1 cellular context compared by ENCODE assay signal in the genomic region with DNA sequence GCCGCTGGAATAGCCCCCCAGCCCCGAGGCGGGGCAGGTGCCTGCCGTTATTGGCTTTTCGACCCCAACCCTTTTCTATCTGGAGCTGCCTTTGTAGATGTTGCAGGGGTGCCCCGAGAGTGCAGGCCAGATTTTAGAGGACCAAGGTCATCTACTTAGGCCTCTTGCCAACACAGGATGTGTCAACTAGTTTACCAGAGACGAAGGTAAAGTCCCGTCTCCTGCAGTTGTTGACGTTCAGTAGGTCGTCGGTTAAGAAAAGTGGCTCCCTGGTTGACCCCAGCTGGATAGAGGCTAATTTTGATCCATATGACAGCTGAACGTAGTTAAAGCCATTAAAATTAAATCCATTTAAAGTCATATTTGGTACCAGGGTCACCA.
TF ChIP-seq lines count a peak whose summit lies in the region.

No MANE protein-coding gene starts in this region.

TF ChIP-seq in K562, 482 proteins besides CTCF, POLR2A, EP300 and RAD21 (continued from another document):
- TF ChIP-seq, protein P1, sequence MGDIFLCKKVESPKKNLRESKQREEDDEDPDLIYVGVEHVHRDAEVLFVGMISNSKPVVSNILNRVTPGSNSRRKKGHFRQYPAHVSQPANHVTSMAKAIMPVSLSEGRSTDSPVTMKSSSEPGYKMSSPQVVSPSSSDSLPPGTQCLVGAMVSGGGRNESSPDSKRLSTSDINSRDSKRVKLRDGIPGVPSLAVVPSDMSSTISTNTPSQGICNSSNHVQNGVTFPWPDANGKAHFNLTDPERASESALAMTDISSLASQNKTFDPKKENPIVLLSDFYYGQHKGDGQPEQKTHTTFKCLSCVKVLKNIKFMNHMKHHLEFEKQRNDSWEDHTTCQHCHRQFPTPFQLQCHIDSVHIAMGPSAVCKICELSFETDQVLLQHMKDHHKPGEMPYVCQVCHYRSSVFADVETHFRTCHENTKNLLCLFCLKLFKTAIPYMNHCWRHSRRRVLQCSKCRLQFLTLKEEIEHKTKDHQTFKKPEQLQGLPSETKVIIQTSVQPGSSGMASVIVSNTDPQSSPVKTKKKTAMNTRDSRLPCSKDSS (IDR thresholded peaks at IDR 0.05; ENCODE audit: low read depth, partially characterized antibody), result no peak
- TF ChIP-seq RBFOX2 (IDR thresholded peaks at IDR 0.05; ENCODE audit: low read depth, low read length) (no peak), SP1 (CRISPR knock-in tag; IDR thresholded peaks at IDR 0.05) (0 out of 2 replicates have a peak, but pooled peaks have one; percentile 1), NFE2 (IDR thresholded peaks at IDR 0.05; ENCODE audit: low read depth) (no peak), TAF1 (IDR thresholded peaks at IDR 0.05; ENCODE audit: control insufficient read depth, extremely low read depth, insufficient read depth, low read length, severe bottlenecking) (no peak), SIX5 (IDR thresholded peaks at IDR 0.05; ENCODE audit: borderline replicate concordance in 1 of 2, insufficient read depth in 1 of 2, low read depth in 1 of 2, low read length in 2 of 2) (no peak), NUFIP1 (IDR thresholded peaks at IDR 0.05; ENCODE audit: partially characterized antibody) (no peak), COPS2 (conservative IDR thresholded peaks at IDR 0.05) (no peak), RFX7 (CRISPR knock-in tag; IDR thresholded peaks at IDR 0.05) (no peak), HSF4 (CRISPR knock-in tag; IDR thresholded peaks at IDR 0.05; ENCODE audit: borderline replicate concordance) (no peak), BMI1 (IDR thresholded peaks at IDR 0.05; ENCODE audit: low read length) (no peak), ARID2 (IDR thresholded peaks at IDR 0.05) (no peak), FOXK2 (conservative IDR thresholded peaks at IDR 0.05 in 1 of 2, IDR thresholded peaks at IDR 0.05 in 1 of 2; ENCODE audit: low read depth in 2 of 2) (no peak), SMARCC2 (IDR thresholded peaks at IDR 0.05; ENCODE audit: low read depth) (no peak), NFIC (IDR thresholded peaks at IDR 0.05) (peak; percentile 44), TFAM (CRISPR knock-in tag; conservative IDR thresholded peaks at IDR 0.05) (no peak), ATF7 (IDR thresholded peaks at IDR 0.05) (no peak), NFYB (IDR thresholded peaks at IDR 0.05; ENCODE audit: extremely low read depth, insufficient read length) (no peak), ZNF551 (CRISPR knock-in tag; IDR thresholded peaks at IDR 0.05) (no peak), DIDO1 (tag; IDR thresholded peaks at IDR 0.05; ENCODE audit: low read depth) (no peak), LCOR (CRISPR knock-in tag; IDR thresholded peaks at IDR 0.05) (peak; percentile 41; the same call in 1 of the 2 replicates), ZNF134 (CRISPR knock-in tag; conservative IDR thresholded peaks at IDR 0.05) (no peak), BRD4 (IDR thresholded peaks at IDR 0.05) (0 out of 2 replicates have a peak, but pooled peaks have one; percentile 5), GABPA (tag; conservative IDR thresholded peaks at IDR 0.05; ENCODE audit: low read depth) (peak; percentile 11; the same call in 1 of the 2 replicates), ZZZ3 (IDR thresholded peaks at IDR 0.05) (no peak), GTF2F1 (IDR thresholded peaks at IDR 0.05; ENCODE audit: low read depth, low read length) (no peak), CBX2 (IDR thresholded peaks at IDR 0.05; ENCODE audit: insufficient read depth, low read length, poor library complexity, severe bottlenecking) (no peak), TARDBP (IDR thresholded peaks at IDR 0.05) (no peak), BRF1 (IDR thresholded peaks at IDR 0.05; ENCODE audit: borderline replicate concordance, extremely low read depth, insufficient read length) (no peak), ZNF23 (CRISPR knock-in tag; IDR thresholded peaks at IDR 0.05) (no peak), ZNF766 (CRISPR knock-in tag; conservative IDR thresholded peaks at IDR 0.05) (peak; percentile 14; the same call in 1 of the 2 replicates), ZC3H4 (CRISPR knock-in tag; IDR thresholded peaks at IDR 0.05; ENCODE audit: borderline replicate concordance) (0 out of 2 replicates have a peak, but pooled peaks have one; percentile 47), SMAD3 (CRISPR knock-in tag; conservative IDR thresholded peaks at IDR 0.05) (no peak), STAT5A (IDR thresholded peaks at IDR 0.05; ENCODE audit: borderline replicate concordance, low read length) (no peak)
- TF ChIP-seq, protein P2, sequence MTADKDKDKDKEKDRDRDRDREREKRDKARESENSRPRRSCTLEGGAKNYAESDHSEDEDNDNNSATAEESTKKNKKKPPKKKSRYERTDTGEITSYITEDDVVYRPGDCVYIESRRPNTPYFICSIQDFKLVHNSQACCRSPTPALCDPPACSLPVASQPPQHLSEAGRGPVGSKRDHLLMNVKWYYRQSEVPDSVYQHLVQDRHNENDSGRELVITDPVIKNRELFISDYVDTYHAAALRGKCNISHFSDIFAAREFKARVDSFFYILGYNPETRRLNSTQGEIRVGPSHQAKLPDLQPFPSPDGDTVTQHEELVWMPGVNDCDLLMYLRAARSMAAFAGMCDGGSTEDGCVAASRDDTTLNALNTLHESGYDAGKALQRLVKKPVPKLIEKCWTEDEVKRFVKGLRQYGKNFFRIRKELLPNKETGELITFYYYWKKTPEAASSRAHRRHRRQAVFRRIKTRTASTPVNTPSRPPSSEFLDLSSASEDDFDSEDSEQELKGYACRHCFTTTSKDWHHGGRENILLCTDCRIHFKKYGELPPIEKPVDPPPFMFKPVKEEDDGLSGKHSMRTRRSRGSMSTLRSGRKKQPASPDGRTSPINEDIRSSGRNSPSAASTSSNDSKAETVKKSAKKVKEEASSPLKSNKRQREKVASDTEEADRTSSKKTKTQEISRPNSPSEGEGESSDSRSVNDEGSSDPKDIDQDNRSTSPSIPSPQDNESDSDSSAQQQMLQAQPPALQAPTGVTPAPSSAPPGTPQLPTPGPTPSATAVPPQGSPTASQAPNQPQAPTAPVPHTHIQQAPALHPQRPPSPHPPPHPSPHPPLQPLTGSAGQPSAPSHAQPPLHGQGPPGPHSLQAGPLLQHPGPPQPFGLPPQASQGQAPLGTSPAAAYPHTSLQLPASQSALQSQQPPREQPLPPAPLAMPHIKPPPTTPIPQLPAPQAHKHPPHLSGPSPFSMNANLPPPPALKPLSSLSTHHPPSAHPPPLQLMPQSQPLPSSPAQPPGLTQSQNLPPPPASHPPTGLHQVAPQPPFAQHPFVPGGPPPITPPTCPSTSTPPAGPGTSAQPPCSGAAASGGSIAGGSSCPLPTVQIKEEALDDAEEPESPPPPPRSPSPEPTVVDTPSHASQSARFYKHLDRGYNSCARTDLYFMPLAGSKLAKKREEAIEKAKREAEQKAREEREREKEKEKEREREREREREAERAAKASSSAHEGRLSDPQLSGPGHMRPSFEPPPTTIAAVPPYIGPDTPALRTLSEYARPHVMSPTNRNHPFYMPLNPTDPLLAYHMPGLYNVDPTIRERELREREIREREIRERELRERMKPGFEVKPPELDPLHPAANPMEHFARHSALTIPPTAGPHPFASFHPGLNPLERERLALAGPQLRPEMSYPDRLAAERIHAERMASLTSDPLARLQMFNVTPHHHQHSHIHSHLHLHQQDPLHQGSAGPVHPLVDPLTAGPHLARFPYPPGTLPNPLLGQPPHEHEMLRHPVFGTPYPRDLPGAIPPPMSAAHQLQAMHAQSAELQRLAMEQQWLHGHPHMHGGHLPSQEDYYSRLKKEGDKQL (CRISPR knock-in tag; IDR thresholded peaks at IDR 0.05; ENCODE audit: borderline replicate concordance), result no peak
- TF ChIP-seq, protein P3, sequence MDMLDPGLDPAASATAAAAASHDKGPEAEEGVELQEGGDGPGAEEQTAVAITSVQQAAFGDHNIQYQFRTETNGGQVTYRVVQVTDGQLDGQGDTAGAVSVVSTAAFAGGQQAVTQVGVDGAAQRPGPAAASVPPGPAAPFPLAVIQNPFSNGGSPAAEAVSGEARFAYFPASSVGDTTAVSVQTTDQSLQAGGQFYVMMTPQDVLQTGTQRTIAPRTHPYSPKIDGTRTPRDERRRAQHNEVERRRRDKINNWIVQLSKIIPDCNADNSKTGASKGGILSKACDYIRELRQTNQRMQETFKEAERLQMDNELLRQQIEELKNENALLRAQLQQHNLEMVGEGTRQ (CRISPR knock-in tag; IDR thresholded peaks at IDR 0.05), result no peak
- TF ChIP-seq, protein P4, sequence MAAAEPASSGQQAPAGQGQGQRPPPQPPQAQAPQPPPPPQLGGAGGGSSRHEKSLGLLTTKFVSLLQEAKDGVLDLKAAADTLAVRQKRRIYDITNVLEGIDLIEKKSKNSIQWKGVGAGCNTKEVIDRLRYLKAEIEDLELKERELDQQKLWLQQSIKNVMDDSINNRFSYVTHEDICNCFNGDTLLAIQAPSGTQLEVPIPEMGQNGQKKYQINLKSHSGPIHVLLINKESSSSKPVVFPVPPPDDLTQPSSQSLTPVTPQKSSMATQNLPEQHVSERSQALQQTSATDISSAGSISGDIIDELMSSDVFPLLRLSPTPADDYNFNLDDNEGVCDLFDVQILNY (CRISPR knock-in tag; IDR thresholded peaks at IDR 0.05), result no peak
- TF ChIP-seq, protein P5, sequence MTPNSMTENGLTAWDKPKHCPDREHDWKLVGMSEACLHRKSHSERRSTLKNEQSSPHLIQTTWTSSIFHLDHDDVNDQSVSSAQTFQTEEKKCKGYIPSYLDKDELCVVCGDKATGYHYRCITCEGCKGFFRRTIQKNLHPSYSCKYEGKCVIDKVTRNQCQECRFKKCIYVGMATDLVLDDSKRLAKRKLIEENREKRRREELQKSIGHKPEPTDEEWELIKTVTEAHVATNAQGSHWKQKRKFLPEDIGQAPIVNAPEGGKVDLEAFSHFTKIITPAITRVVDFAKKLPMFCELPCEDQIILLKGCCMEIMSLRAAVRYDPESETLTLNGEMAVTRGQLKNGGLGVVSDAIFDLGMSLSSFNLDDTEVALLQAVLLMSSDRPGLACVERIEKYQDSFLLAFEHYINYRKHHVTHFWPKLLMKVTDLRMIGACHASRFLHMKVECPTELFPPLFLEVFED (CRISPR knock-in tag; conservative IDR thresholded peaks at IDR 0.05), result 0 out of 2 replicates have a peak, but pooled peaks have one; percentile 19
- TF ChIP-seq, protein P6, sequence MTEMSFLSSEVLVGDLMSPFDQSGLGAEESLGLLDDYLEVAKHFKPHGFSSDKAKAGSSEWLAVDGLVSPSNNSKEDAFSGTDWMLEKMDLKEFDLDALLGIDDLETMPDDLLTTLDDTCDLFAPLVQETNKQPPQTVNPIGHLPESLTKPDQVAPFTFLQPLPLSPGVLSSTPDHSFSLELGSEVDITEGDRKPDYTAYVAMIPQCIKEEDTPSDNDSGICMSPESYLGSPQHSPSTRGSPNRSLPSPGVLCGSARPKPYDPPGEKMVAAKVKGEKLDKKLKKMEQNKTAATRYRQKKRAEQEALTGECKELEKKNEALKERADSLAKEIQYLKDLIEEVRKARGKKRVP (CRISPR knock-in tag; IDR thresholded peaks at IDR 0.05), result no peak
- TF ChIP-seq, protein P7, sequence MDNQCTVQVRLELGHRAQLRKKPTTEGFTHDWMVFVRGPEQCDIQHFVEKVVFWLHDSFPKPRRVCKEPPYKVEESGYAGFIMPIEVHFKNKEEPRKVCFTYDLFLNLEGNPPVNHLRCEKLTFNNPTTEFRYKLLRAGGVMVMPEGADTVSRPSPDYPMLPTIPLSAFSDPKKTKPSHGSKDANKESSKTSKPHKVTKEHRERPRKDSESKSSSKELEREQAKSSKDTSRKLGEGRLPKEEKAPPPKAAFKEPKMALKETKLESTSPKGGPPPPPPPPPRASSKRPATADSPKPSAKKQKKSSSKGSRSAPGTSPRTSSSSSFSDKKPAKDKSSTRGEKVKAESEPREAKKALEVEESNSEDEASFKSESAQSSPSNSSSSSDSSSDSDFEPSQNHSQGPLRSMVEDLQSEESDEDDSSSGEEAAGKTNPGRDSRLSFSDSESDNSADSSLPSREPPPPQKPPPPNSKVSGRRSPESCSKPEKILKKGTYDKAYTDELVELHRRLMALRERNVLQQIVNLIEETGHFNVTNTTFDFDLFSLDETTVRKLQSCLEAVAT (IDR thresholded peaks at IDR 0.05), result no peak
- TF ChIP-seq, protein P8, sequence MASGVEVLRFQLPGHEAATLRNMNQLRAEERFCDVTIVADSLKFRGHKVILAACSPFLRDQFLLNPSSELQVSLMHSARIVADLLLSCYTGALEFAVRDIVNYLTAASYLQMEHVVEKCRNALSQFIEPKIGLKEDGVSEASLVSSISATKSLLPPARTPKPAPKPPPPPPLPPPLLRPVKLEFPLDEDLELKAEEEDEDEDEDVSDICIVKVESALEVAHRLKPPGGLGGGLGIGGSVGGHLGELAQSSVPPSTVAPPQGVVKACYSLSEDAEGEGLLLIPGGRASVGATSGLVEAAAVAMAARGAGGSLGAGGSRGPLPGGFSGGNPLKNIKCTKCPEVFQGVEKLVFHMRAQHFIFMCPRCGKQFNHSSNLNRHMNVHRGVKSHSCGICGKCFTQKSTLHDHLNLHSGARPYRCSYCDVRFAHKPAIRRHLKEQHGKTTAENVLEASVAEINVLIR (CRISPR knock-in tag; IDR thresholded peaks at IDR 0.05), result no peak
- TF ChIP-seq, protein P9, sequence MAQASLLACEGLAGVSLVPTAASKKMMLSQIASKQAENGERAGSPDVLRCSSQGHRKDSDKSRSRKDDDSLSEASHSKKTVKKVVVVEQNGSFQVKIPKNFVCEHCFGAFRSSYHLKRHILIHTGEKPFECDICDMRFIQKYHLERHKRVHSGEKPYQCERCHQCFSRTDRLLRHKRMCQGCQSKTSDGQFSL (CRISPR knock-in tag; IDR thresholded peaks at IDR 0.05), result no peak
- TF ChIP-seq, protein P9 (tag; IDR thresholded peaks at IDR 0.05), result 0 out of 4 replicates have a peak, but pooled peaks of 1 of the 2 experiments have one; percentile 32
- TF ChIP-seq, protein P10, sequence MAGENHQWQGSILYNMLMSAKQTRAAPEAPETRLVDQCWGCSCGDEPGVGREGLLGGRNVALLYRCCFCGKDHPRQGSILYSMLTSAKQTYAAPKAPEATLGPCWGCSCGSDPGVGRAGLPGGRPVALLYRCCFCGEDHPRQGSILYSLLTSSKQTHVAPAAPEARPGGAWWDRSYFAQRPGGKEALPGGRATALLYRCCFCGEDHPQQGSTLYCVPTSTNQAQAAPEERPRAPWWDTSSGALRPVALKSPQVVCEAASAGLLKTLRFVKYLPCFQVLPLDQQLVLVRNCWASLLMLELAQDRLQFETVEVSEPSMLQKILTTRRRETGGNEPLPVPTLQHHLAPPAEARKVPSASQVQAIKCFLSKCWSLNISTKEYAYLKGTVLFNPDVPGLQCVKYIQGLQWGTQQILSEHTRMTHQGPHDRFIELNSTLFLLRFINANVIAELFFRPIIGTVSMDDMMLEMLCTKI (IDR thresholded peaks at IDR 0.05; ENCODE audit: partially characterized antibody), result no peak
- TF ChIP-seq, protein P11, sequence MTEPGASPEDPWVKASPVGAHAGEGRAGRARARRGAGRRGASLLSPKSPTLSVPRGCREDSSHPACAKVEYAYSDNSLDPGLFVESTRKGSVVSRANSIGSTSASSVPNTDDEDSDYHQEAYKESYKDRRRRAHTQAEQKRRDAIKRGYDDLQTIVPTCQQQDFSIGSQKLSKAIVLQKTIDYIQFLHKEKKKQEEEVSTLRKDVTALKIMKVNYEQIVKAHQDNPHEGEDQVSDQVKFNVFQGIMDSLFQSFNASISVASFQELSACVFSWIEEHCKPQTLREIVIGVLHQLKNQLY (CRISPR knock-in tag; conservative IDR thresholded peaks at IDR 0.05), result no peak
TF ChIP-seq in K562: peak in this region for 14.
